23 cellular contexts compared by ENCODE assay signal in genomic region chr4:11343536-11343935, GRCh38.
"Had no signal": no experiment of that assay in that cellular context is flagged by ENCODE, and none has a peak within 500 bp of the region (broad histone marks: within the 10 kb centered on the region; RNA-seq: fewer than 3 reads in every experiment).

No MANE protein-coding gene starts in this region.

- H3K9me3 Mint-ChIP-seq: activated B cell treated with CpG ODN at 0.5 μM for 24 hours; activated CD4-positive, alpha-beta T cell treated with anti-CD3 and anti-CD28 coated beads, Interleukin-2, amount 10 ng/mL, durations not matched to agents 24 days and 14 days; activated naive CD4-positive, alpha-beta T cell treated with anti-CD3 and anti-CD28 coated beads, Interleukin-2, amount 50 U/mL, for 24 hours; activated T-cell treated with anti-CD3 and anti-CD28 coated beads, Interleukin-2, amount 50 U/mL, for 24 hours; activated T-helper 1 cell treated with anti-CD3 and anti-CD28 coated beads, Interleukin-12 subunit alpha, Interleukin-12 subunit beta, Interleukin-2, Interleukin-4 antibody, amounts not matched to agents 30 ng/mL and 10 ng/mL and 1 ng/mL, durations not matched to agents 14 hours and 24 hours and 36 hours; T-cell had no signal

- H3K27me3 ChIP-seq: breast epithelium had no signal

- H3K4me3 Mint-ChIP-seq: activated B cell treated with CpG ODN at 0.5 μM for 24 hours; activated CD4-positive, alpha-beta T cell treated with anti-CD3 and anti-CD28 coated beads, Interleukin-2, amount 10 ng/mL, durations not matched to agents 24 days and 14 days; activated CD8-positive, alpha-beta memory T cell treated with anti-CD3 and anti-CD28 coated beads, Interleukin-2, amount 10 ng/mL, durations not matched to agents 7 days and 5 days; activated naive CD4-positive, alpha-beta T cell treated with anti-CD3 and anti-CD28 coated beads, Interleukin-2, amount 50 U/mL, for 24 hours; activated T-cell treated with anti-CD3 and anti-CD28 coated beads, Interleukin-2, amount 50 U/mL, for 24 hours; activated T-helper 1 cell treated with anti-CD3 and anti-CD28 coated beads, Interleukin-12 subunit alpha, Interleukin-12 subunit beta, Interleukin-2, Interleukin-4 antibody, amounts not matched to agents 30 ng/mL and 10 ng/mL and 1 ng/mL, durations not matched to agents 14 hours and 24 hours and 36 hours; T-cell had no signal

- H3K27me3 Mint-ChIP-seq: activated B cell treated with CpG ODN at 0.5 μM for 24 hours; activated CD4-positive, alpha-beta T cell treated with anti-CD3 and anti-CD28 coated beads, Interleukin-2, amount 10 ng/mL, durations not matched to agents 24 days and 14 days; activated CD8-positive, alpha-beta memory T cell treated with anti-CD3 and anti-CD28 coated beads, Interleukin-2, amount 10 ng/mL, durations not matched to agents 7 days and 5 days; activated T-cell treated with anti-CD3 and anti-CD28 coated beads, Interleukin-2, amount 50 U/mL, for 24 hours had no signal

- H3K27ac Mint-ChIP-seq: activated B cell treated with CpG ODN at 0.5 μM for 24 hours; activated CD4-positive, alpha-beta T cell treated with anti-CD3 and anti-CD28 coated beads, Interleukin-2, amount 10 ng/mL, durations not matched to agents 24 days and 14 days; activated CD8-positive, alpha-beta memory T cell treated with anti-CD3 and anti-CD28 coated beads, Interleukin-2, amount 10 ng/mL, durations not matched to agents 7 days and 5 days; activated naive CD4-positive, alpha-beta T cell treated with anti-CD3 and anti-CD28 coated beads, Interleukin-2, amount 50 U/mL, for 24 hours; activated T-cell treated with anti-CD3 and anti-CD28 coated beads, Interleukin-2, amount 50 U/mL, for 24 hours; activated T-helper 1 cell treated with anti-CD3 and anti-CD28 coated beads, Interleukin-12 subunit alpha, Interleukin-12 subunit beta, Interleukin-2, Interleukin-4 antibody, amounts not matched to agents 30 ng/mL and 10 ng/mL and 1 ng/mL, durations not matched to agents 14 hours and 24 hours and 36 hours; T-cell had no signal

- H3K36me3 Mint-ChIP-seq: activated CD8-positive, alpha-beta memory T cell treated with anti-CD3 and anti-CD28 coated beads, Interleukin-2, amount 10 ng/mL, durations not matched to agents 7 days and 5 days; activated naive CD4-positive, alpha-beta T cell treated with anti-CD3 and anti-CD28 coated beads, Interleukin-2, amount 50 U/mL, for 24 hours; T-cell had no signal

- H3K4me1 Mint-ChIP-seq: activated CD4-positive, alpha-beta T cell treated with anti-CD3 and anti-CD28 coated beads, Interleukin-2, amount 10 ng/mL, durations not matched to agents 24 days and 14 days; activated CD8-positive, alpha-beta memory T cell treated with anti-CD3 and anti-CD28 coated beads, Interleukin-2, amount 10 ng/mL, durations not matched to agents 7 days and 5 days; activated naive CD4-positive, alpha-beta T cell treated with anti-CD3 and anti-CD28 coated beads, Interleukin-2, amount 50 U/mL, for 24 hours; T-cell had no signal

- H3K9me3 ChIP-seq: breast epithelium had no signal

- H3K36me3 ChIP-seq: breast epithelium had no signal

- H3K4me3 ChIP-seq: breast epithelium had no signal

- H3K4me1 ChIP-seq: breast epithelium had no signal

- DNase-seq: activated B cell treated with CpG ODN at 0.5 μM for 24 hours; activated CD4-positive, alpha-beta T cell treated with anti-CD3 and anti-CD28 coated beads for 1 hour; activated CD4-positive, alpha-beta T cell treated with anti-CD3 and anti-CD28 coated beads, Interleukin-2, amount 10 ng/mL, durations not matched to agents 24 days and 14 days; activated CD4-positive, alpha-beta T cell treated with anti-CD3 and anti-CD28 coated beads, Interleukin-2, amount 50 U/mL, for 48 hours; activated CD8-positive, alpha-beta memory T cell treated with anti-CD3 and anti-CD28 coated beads, Interleukin-2, amount 10 ng/mL, durations not matched to agents 7 days and 5 days; activated effector memory CD4-positive, alpha-beta T cell treated with Interleukin-2 at 50 U/mL for 16 hours; activated naive CD4-positive, alpha-beta T cell; activated T-cell treated with anti-CD3 and anti-CD28 coated beads, Interleukin-2, amount 50 U/mL, for 24 hours; aorta; caudate nucleus; NCI-H146; NCI-H187 treated with DMSO at 0.1 percent for 48 hours; NCI-H2081 treated with DMSO at 0.1 percent for 48 hours; NCI-H446; NCI-H524; PC-3; SHP77 treated with DMSO at 0.1 percent for 48 hours; T-cell; T-helper 2 cell; T1000 had no signal
